ENCODE assay signal across 11 cellular contexts in genomic region chr5:32450952-32451351, GRCh38. TPM values are rescaled to one million over a fixed set of nuclear protein-coding genes. Genes with fewer than 3 reads are reported as not detected.
A peak's percentile ranks its signal among the peaks of the same experiment; 100 is the strongest.
DNase-seq lines count a peak whose midpoint lies in the region; ATAC-seq and TF ChIP-seq lines count a peak whose summit lies in the region.
"Had no signal": no experiment of that assay in that cellular context is flagged by ENCODE, and none has a peak within 500 bp of the region (broad histone marks: within the 10 kb centered on the region; RNA-seq: fewer than 3 reads in every experiment).

No MANE protein-coding gene starts in this region.

- H3F3A ChIP-seq in SK-N-SH (replicated peaks; ENCODE audit: insufficient read depth) = no peaks in the 10 kb centered on the region

- H3K36me3 ChIP-seq in DND-41 (ENCODE audit: insufficient read depth, low read length) = no peaks in the 10 kb centered on the region
- no peaks in the 10 kb centered on the region for H3K36me3 ChIP-seq in SK-N-SH (replicated peaks in 1 of 2; ENCODE audit: control insufficient read depth in 1 of 2, insufficient read depth in 2 of 2, low read length in 1 of 2)
- H3K36me3 ChIP-seq: SJSA1 had no signal

- CTCF ChIA-PET in SK-N-SH (lab: Yijun Ruan, JAX) = interaction anchor here (0.8 to 1.8 kb wide), 3 partner anchors 11 to 163 kb away, joined by 3 to 5 read pairs (median 4); no protein-coding TSS in a partner anchor

- H3K9me3 ChIP-seq in DND-41 (ENCODE audit: insufficient read depth, low read length, severe bottlenecking) = no peaks in the 10 kb centered on the region
- H3K9me3 ChIP-seq in SK-N-SH = no peaks in the 10 kb centered on the region
- H3K9me3 ChIP-seq: SJSA1 had no signal

- H4K20me1 ChIP-seq in DND-41 (ENCODE audit: insufficient read depth, low read length) = no peaks in the 10 kb centered on the region
- no peaks in the 10 kb centered on the region for H4K20me1 ChIP-seq in SK-N-SH (ENCODE audit: insufficient read depth)

- H3K79me2 ChIP-seq in DND-41 (ENCODE audit: insufficient read depth, low read length) (no peaks in the 10 kb centered on the region), SK-N-SH (ENCODE audit: insufficient read depth) (no peaks in the 10 kb centered on the region)

- POLR2A ChIA-PET in SK-N-SH (lab: Yijun Ruan, JAX) = no interaction called here

- no peak for TF ChIP-seq EP300 in SK-N-SH (IDR thresholded peaks at IDR 0.05; ENCODE audit: borderline replicate concordance in 1 of 2, low read depth in 1 of 2, low read length in 1 of 2)

- H3K9ac ChIP-seq in DND-41 (ENCODE audit: low read depth, low read length) (no peak overlapping the region), SK-N-SH (no peak overlapping the region)

- TF ChIP-seq RAD21 in SK-N-SH (IDR thresholded peaks at IDR 0.05; ENCODE audit: low read length) = no peak

- TF ChIP-seq CTCF in DND-41 (IDR thresholded peaks at IDR 0.05; ENCODE audit: borderline replicate concordance, extremely low read depth, low read length, poor library complexity, severe bottlenecking) = peak; percentile 35
- peak; percentile 35; the same call in 1 of the 2 replicates for TF ChIP-seq CTCF in SK-N-SH (IDR thresholded peaks at IDR 0.05)
- TF ChIP-seq CTCF in foreskin fibroblast (IDR thresholded peaks at IDR 0.05; ENCODE audit: low read depth, low read length) = peak; percentile 12

- H2AFZ ChIP-seq in DND-41 (ENCODE audit: low read depth, low read length) (no peak overlapping the region), SK-N-SH (ENCODE audit: low read depth) (no peak overlapping the region)

- no peaks in the 10 kb centered on the region for H3K9me2 ChIP-seq in SK-N-SH

- H3K4me1 ChIP-seq in DND-41 (ENCODE audit: insufficient read depth, low read length) (no peaks in the 10 kb centered on the region), SK-N-SH (ENCODE audit: control insufficient read depth in 1 of 2, insufficient read depth in 2 of 2, low read depth in 1 of 2, low read length in 1 of 2) (no peaks in the 10 kb centered on the region)
- H3K4me1 ChIP-seq: SJSA1 had no signal

- H3K4me3 ChIP-seq in DND-41 (ENCODE audit: low read depth in 1 of 2, low read length in 2 of 2) (no peak overlapping the region), SK-N-SH (ENCODE audit: low read depth in 2 of 2, low read length in 1 of 2) (no peak overlapping the region), foreskin fibroblast (ENCODE audit: low read depth in 1 of 2, low read length in 2 of 2) (no peak overlapping the region)
- H3K4me3 ChIP-seq: SJSA1 had no signal

- ATAC-seq in DND-41 (ENCODE audit: insufficient read depth, low read depth) = peak; percentile 47; the same call in 1 of the 3 replicates
- no peak for ATAC-seq in GM21723 (IDR thresholded peaks at IDR 0.05; ENCODE audit: unreplicated experiment)
- ATAC-seq: activated T-cell treated with anti-CD3 and anti-CD28 coated beads, Interleukin-2, amount 50 U/mL, for 72 hours had no signal

- 31% methylated on average over 1 of the region's 1 CpG for WGBS in SK-N-SH (ENCODE audit: low lambda C conversion rate)

- peaks cover 10% of the 10 kb centered on the region for H3K27me3 ChIP-seq in DND-41 (ENCODE audit: insufficient read depth, low read length, poor library complexity)
- no peaks in the 10 kb centered on the region for H3K27me3 ChIP-seq in SK-N-SH (ENCODE audit: insufficient read depth)
- H3K27me3 ChIP-seq: SJSA1 had no signal

- H3K4me2 ChIP-seq in DND-41 (ENCODE audit: insufficient read depth, low read length) (no peak overlapping the region), SK-N-SH (no peak overlapping the region)

- H3K27ac ChIP-seq in DND-41 (ENCODE audit: low read length) (no peak overlapping the region), SK-N-SH (ENCODE audit: low read depth in 2 of 2, low read length in 1 of 2) (no peak overlapping the region)
- H3K27ac ChIP-seq: SJSA1 had no signal

- no peak for DNase-seq in DND-41
- peak; percentile 17 for DNase-seq in HCEC 1CT
- DNase-seq in SK-N-SH = no peak
- no peak for DNase-seq in foreskin fibroblast
- no peak for DNase-seq in activated T-cell treated with anti-CD3 and anti-CD28 coated beads, Interleukin-2, amount 50 U/mL, for 48 hours
- DNase-seq in NCI-H2029 (lab: John Stamatoyannopoulos, UW) = no peak
- no peak for DNase-seq in SW 1271 (lab: John Stamatoyannopoulos, UW)
- DNase-seq: activated T-cell treated with anti-CD3 and anti-CD28 coated beads, Interleukin-2, amount 50 U/mL, for 72 hours; NCI-H2227 treated with DMSO at 0.1 percent for 48 hours had no signal

TF ChIP-seq in SK-N-SH, 30 proteins besides CTCF, POLR2A, EP300 and RAD21:
- TF ChIP-seq FOXM1 (IDR thresholded peaks at IDR 0.05; ENCODE audit: low read depth) (no peak), GABPA (IDR thresholded peaks at IDR 0.05; ENCODE audit: low read depth) (no peak), TAF1 (IDR thresholded peaks at IDR 0.05; ENCODE audit: borderline replicate concordance, low read depth, low read length) (no peak), MXI1 (IDR thresholded peaks at IDR 0.05; ENCODE audit: low read depth, low read length) (no peak), ZBTB33 (IDR thresholded peaks at IDR 0.05; ENCODE audit: borderline replicate concordance, low read depth) (no peak), NRF1 (IDR thresholded peaks at IDR 0.05; ENCODE audit: low read depth, low read length) (no peak), GATA2 (CRISPR knock-in tag; IDR thresholded peaks at IDR 0.05) (no peak)

RNA-seq across cellular contexts. Expression of gene ZFR, which starts 6.4 kb away (rescaled TPM):
- 24.6 and 38.0 TPM in 2 replicates for polyA plus RNA-seq in SK-N-SH (2012; rRNA removed)
- 32.0 and 33.7 TPM in 2 replicates for polyA plus RNA-seq in SK-N-SH (2012; cell fraction: cytosol; rRNA removed)
- polyA plus RNA-seq in SK-N-SH (2012; cell fraction: nucleus; rRNA removed) = 22.3 and 52.5 TPM in 2 replicates
